9 cellular contexts compared by ENCODE assay signal in the genomic region with DNA sequence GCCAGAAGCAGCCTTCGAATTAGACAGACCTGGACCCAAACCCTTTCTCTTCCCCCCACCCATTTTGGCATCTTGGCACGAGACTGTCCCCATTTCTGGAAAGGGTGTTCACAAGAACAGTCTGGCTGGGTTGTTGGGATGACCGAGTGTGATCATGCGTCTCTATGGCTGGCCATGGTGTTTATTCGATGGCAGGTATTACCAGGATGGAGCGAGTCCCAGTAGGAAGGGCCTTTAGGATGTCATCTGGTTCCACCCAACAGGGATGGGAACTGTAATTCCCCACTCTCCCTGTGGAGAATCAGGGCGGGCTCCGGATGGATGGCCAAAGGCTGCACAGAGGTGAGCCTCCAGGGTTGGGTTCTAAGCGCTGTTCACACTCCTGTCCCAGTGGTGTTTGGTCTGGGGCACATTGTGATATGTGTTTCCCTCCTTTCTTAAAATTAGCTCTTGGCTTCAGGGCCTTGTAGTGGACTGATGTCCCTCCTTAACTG. TPM values are rescaled to one million over a fixed set of nuclear protein-coding genes. Genes with fewer than 3 reads are reported as not detected.
DNase-seq lines count a peak whose midpoint lies in the region; ATAC-seq and TF ChIP-seq lines count a peak whose summit lies in the region.
"Had no signal": no experiment of that assay in that cellular context is flagged by ENCODE, and none has a peak within 500 bp of the region (broad histone marks: within the 10 kb centered on the region; RNA-seq: fewer than 3 reads in every experiment).

No MANE protein-coding gene starts in this region.

- TF ChIP-seq CTCF in GM12865 (IDR thresholded peaks at IDR 0.05; ENCODE audit: insufficient read depth, low read depth, low read length, missing control alignments) (no peak), OCI-LY7 (conservative IDR thresholded peaks at IDR 0.05; ENCODE audit: low read length) (no peak), endodermal cell (conservative IDR thresholded peaks at IDR 0.05) (no peak)

- BruUV-seq in OCI-LY7 (replicated peaks; lab: Mats Ljungman, UMichigan) = no TSS peak

- intact Hi-C loops in OCI-LY7 (cut with micrococcal nuclease; ENCODE audit: unreplicated experiment) = no loop called here

- peaks cover 12% of the 10 kb centered on the region for H3K36me3 Mint-ChIP-seq in endodermal cell (ENCODE audit: low read depth)

- CTCF ChIA-PET in OCI-LY7 (lab: Charles Lee; ENCODE audit: unreplicated experiment) = interaction anchor here (0.6 to 1.9 kb wide), 2 partner anchors 25 to 69 kb away, joined by 4 to 11 read pairs; no protein-coding TSS in a partner anchor

- H3K36me3 ChIP-seq in OCI-LY7 (ENCODE audit: insufficient read depth, low read length) = no peaks in the 10 kb centered on the region
- no peaks in the 10 kb centered on the region for H3K36me3 ChIP-seq in endodermal cell (ENCODE audit: control insufficient read depth, insufficient read depth, low read length)
- H3K36me3 ChIP-seq in skeletal muscle tissue (ENCODE audit: control insufficient read depth in 3 of 3, insufficient read depth in 3 of 3, low read length in 3 of 3) = no peaks in the 10 kb centered on the region
- H3K36me3 ChIP-seq: heart left ventricle had no signal

- no peaks in the 10 kb centered on the region for H3K9me2 ChIP-seq in OCI-LY7 (ENCODE audit: insufficient read depth, low read length)

- no peak overlapping the region for H3K9ac ChIP-seq in endodermal cell (ENCODE audit: extremely low read depth, low read length, poor library complexity, severe bottlenecking)
- no peak overlapping the region for H3K9ac ChIP-seq in skeletal muscle tissue (ENCODE audit: low read depth in 1 of 3, low read length in 3 of 3)

- DNase-seq in GM12865 (ENCODE audit: low read depth) (peak; percentile 30), OCI-LY7 (ENCODE audit: low spot score) (no peak), endodermal cell (peak; percentile 42), amniotic stem cell (lab: John Stamatoyannopoulos, UW) (no peak), RKO (ENCODE audit: low spot score) (no peak), OCI-M2 (lab: John Stamatoyannopoulos, UW; ENCODE audit: unreplicated experiment) (no peak)

- H3K27ac Mint-ChIP-seq in endodermal cell = peak overlapping the region; percentile 95

- 94 to 96% methylated on average over 5 to 9 of the region's 9 CpGs for WGBS in endodermal cell (ENCODE audit: insufficient coverage in 1 of 2, insufficient read length in 1 of 2), 2 experiments

- H3K27me3 ChIP-seq in endodermal cell (ENCODE audit: control insufficient read depth, insufficient read depth, low read length, poor library complexity, severe bottlenecking) (peaks cover 19% of the 10 kb centered on the region), skeletal muscle tissue (ENCODE audit: control insufficient read depth in 3 of 3, insufficient read depth in 3 of 3, low read length in 3 of 3) (no peaks in the 10 kb centered on the region)
- H3K27me3 ChIP-seq: heart left ventricle had no signal

- no peaks in the 10 kb centered on the region; the same call in 1 of the 2 replicates for H3K9me3 ChIP-seq in OCI-LY7 (ENCODE audit: low read length)
- peaks cover 11% of the 10 kb centered on the region for H3K9me3 ChIP-seq in endodermal cell (ENCODE audit: control insufficient read depth, low read length)
- H3K9me3 ChIP-seq in skeletal muscle tissue (ENCODE audit: control insufficient read depth in 3 of 3, low read length in 3 of 3) = no peaks in the 10 kb centered on the region

- peak overlapping the region; percentile 57 for H3K4me2 ChIP-seq in OCI-LY7 (ENCODE audit: low read length)

- peak overlapping the region; percentile 99 for H2AFZ ChIP-seq in OCI-LY7 (ENCODE audit: low read length)

- no peaks in the 10 kb centered on the region for H4K20me1 ChIP-seq in OCI-LY7 (ENCODE audit: insufficient read depth, low read length)

- H3K4me3 ChIP-seq in GM12865 (ENCODE audit: low read depth, low read length) (peak overlapping the region; percentile 86), OCI-LY7 (ENCODE audit: low read depth, low read length, poor library complexity, severe bottlenecking) (peak overlapping the region; percentile 5), endodermal cell (ENCODE audit: low read length) (no peak overlapping the region), skeletal muscle tissue (ENCODE audit: low read length in 3 of 3) (no peak overlapping the region)

- ATAC-seq in HG02852 (IDR thresholded peaks at IDR 0.05; ENCODE audit: unreplicated experiment) = no peak

- peak overlapping the region; percentile 66 for H3K27ac ChIP-seq in OCI-LY7 (ENCODE audit: low read depth, low read length, poor library complexity, severe bottlenecking)
- peak overlapping the region; percentile 97 for H3K27ac ChIP-seq in endodermal cell (ENCODE audit: low read depth, low read length)
- H3K27ac ChIP-seq in skeletal muscle tissue (ENCODE audit: low read depth, low read length) = peak overlapping the region; percentile 74

- POLR2A ChIA-PET in OCI-LY7 (lab: Charles Lee) = interaction anchor here (0.6 to 2.2 kb wide), 12 partner anchors 9 to 825 kb away, joined by 3 to 11 read pairs (median 4); no protein-coding TSS in a partner anchor

- peaks cover 19% of the 10 kb centered on the region for H3K4me1 Mint-ChIP-seq in endodermal cell

- no peak overlapping the region for H3K4me3 Mint-ChIP-seq in endodermal cell

- H3K27me3 Mint-ChIP-seq in endodermal cell (ENCODE audit: insufficient read depth) = peaks cover 6% of the 10 kb centered on the region

- peaks cover 41% of the 10 kb centered on the region for H3K4me1 ChIP-seq in OCI-LY7 (ENCODE audit: insufficient read depth, low read length, poor library complexity, severe bottlenecking)
- H3K4me1 ChIP-seq in endodermal cell (ENCODE audit: control insufficient read depth, insufficient read depth, low read length) = peaks cover 9% of the 10 kb centered on the region
- H3K4me1 ChIP-seq in skeletal muscle tissue (ENCODE audit: control insufficient read depth in 3 of 3, insufficient read depth in 3 of 3, low read length in 3 of 3) = peaks cover 17 to 31% (median 20%) of the 10 kb centered on the region in 3 donors

- no peaks in the 10 kb centered on the region for H3K79me2 ChIP-seq in OCI-LY7 (ENCODE audit: insufficient read depth, low read depth, low read length)

- H3K9me3 Mint-ChIP-seq in endodermal cell = peaks cover 13% of the 10 kb centered on the region

RNA-seq across cellular contexts. Expression of gene ATP5PO, which starts 33.4 kb away (rescaled TPM):
- total RNA-seq in OCI-LY7 (2014; rRNA removed; shearing (Covaris generic)) = 180 and 210 TPM in 2 replicates
- 206 and 227 TPM in 2 replicates for total RNA-seq in OCI-LY7 (2022)
- 100 to 1,000 TPM; 223 to 252 TPM for total RNA-seq in endodermal cell
- polyA plus RNA-seq in endodermal cell (2013, experiment 1 of 2) = 337 TPM
- polyA plus RNA-seq in endodermal cell (2013, experiment 2 of 2) = 295 TPM
- total RNA-seq in skeletal muscle tissue = 258 TPM

Comparison
In these comparisons a context has a peak if more than half of its experiments do, and no peak if none do; other contexts are left out.
1. DNase-seq: peak in GM12865 (single experiment) and endodermal cell (single experiment); none in OCI-LY7 (single experiment), amniotic stem cell (single experiment), RKO (single experiment) and OCI-M2 (single experiment).
2. H3K4me3 ChIP-seq: peak in GM12865 (single experiment) and OCI-LY7 (single experiment); none in endodermal cell (single experiment) and skeletal muscle tissue (0 of 3).
3. Peak in every context shown above with its lines, with median percentiles within 50 percentile points of each other: H3K27ac ChIP-seq.